ENCODE assay signal across 19 cellular contexts in genomic region chr1:192263436-192263835, GRCh38. TPM values are rescaled to one million over a fixed set of nuclear protein-coding genes. Genes with fewer than 3 reads are reported as not detected.
DNase-seq lines count a peak whose midpoint lies in the region; ATAC-seq and TF ChIP-seq lines count a peak whose summit lies in the region.
"Had no signal": no experiment of that assay in that cellular context is flagged by ENCODE, and none has a peak within 500 bp of the region (broad histone marks: within the 10 kb centered on the region; RNA-seq: fewer than 3 reads in every experiment).

No MANE protein-coding gene starts in this region.

- H3K9me3 ChIP-seq in Loucy (ENCODE audit: insufficient read depth, low read depth, low read length): no peaks in the 10 kb centered on the region
- H3K9me3 ChIP-seq: adrenal gland had no signal

- no peaks in the 10 kb centered on the region for H3K79me2 ChIP-seq in Loucy (ENCODE audit: insufficient read depth, low read length)

- no peak for ATAC-seq in HG02798 (IDR thresholded peaks at IDR 0.05; ENCODE audit: poor library complexity, unreplicated experiment)
- ATAC-seq: T-helper 17 cell had no signal

- no peak for TF ChIP-seq CTCF in AG04449 (IDR thresholded peaks at IDR 0.05; ENCODE audit: insufficient read depth, low read length, missing control alignments)
- no peak for TF ChIP-seq CTCF in Loucy (conservative IDR thresholded peaks at IDR 0.05; ENCODE audit: low read length)
- TF ChIP-seq CTCF in choroid plexus epithelial cell (conservative IDR thresholded peaks at IDR 0.05; ENCODE audit: low read depth, low read length): no peak

- H3K9me3 Mint-ChIP-seq in activated naive CD8-positive, alpha-beta T cell treated with anti-CD3 and anti-CD28 coated beads for 36 hours: no peaks in the 10 kb centered on the region
- H3K9me3 Mint-ChIP-seq: activated CD4-positive, alpha-beta T cell treated with anti-CD3 and anti-CD28 coated beads, Interleukin-2, amount 10 ng/mL, durations not matched to agents 24 days and 14 days; neural crest cell had no signal

- H3K36me3 Mint-ChIP-seq in activated naive CD8-positive, alpha-beta T cell treated with anti-CD3 and anti-CD28 coated beads for 36 hours: no peaks in the 10 kb centered on the region

- H3K9ac ChIP-seq in Loucy (ENCODE audit: low read depth, low read length, poor library complexity, severe bottlenecking): no peak overlapping the region

- POLR2A ChIA-PET in AG04449 (lab: Yijun Ruan, JAX): no interaction called here

- H3K27me3 ChIP-seq in Loucy (ENCODE audit: insufficient read depth, low read length, poor library complexity, severe bottlenecking): no peaks in the 10 kb centered on the region
- H3K27me3 ChIP-seq: adrenal gland had no signal

- peak overlapping the region; percentile 77 for H2AFZ ChIP-seq in Loucy (ENCODE audit: low read length)

- H3K4me3 ChIP-seq in AG04449 (ENCODE audit: low read depth, low read length) (no peak overlapping the region), Loucy (ENCODE audit: low read length, poor library complexity, severe bottlenecking) (no peak overlapping the region), choroid plexus epithelial cell (ENCODE audit: low read depth, low read length) (no peak overlapping the region)
- H3K4me3 ChIP-seq: adrenal gland had no signal

- H3K4me1 ChIP-seq in Loucy (ENCODE audit: insufficient read depth, low read length, poor library complexity, severe bottlenecking): peaks cover 44% of the 10 kb centered on the region
- H3K4me1 ChIP-seq: adrenal gland had no signal

- no peak overlapping the region for H3K4me3 Mint-ChIP-seq in activated naive CD8-positive, alpha-beta T cell treated with anti-CD3 and anti-CD28 coated beads for 36 hours
- H3K4me3 Mint-ChIP-seq: activated CD4-positive, alpha-beta T cell treated with anti-CD3 and anti-CD28 coated beads, Interleukin-2, amount 10 ng/mL, durations not matched to agents 24 days and 14 days; neural crest cell; T-helper 17 cell had no signal

- H3K4me2 ChIP-seq in Loucy (ENCODE audit: low read depth, low read length, poor library complexity, severe bottlenecking): no peak overlapping the region

- H3K27ac Mint-ChIP-seq in activated naive CD8-positive, alpha-beta T cell treated with anti-CD3 and anti-CD28 coated beads for 36 hours: no peak overlapping the region
- H3K27ac Mint-ChIP-seq: activated CD4-positive, alpha-beta T cell treated with anti-CD3 and anti-CD28 coated beads, Interleukin-2, amount 10 ng/mL, durations not matched to agents 24 days and 14 days; T-helper 17 cell had no signal

- no peaks in the 10 kb centered on the region for H3K36me3 ChIP-seq in Loucy (ENCODE audit: insufficient read depth, low read length)
- H3K36me3 ChIP-seq: adrenal gland had no signal

- CTCF ChIA-PET in AG04449 (lab: Yijun Ruan, JAX): no interaction called here

- peaks cover 4% of the 10 kb centered on the region; the same call in 1 of the 2 replicates for H3F3A ChIP-seq in Loucy (ENCODE audit: low read depth)

- peak; percentile 46 for DNase-seq in AG04449 (ENCODE audit: low read depth, low spot score)
- DNase-seq in choroid plexus epithelial cell (ENCODE audit: low read depth): peak; percentile 95
- DNase-seq in kidney glomerular epithelial cell (lab: John Stamatoyannopoulos, UW): peak; percentile 40
- no peak for DNase-seq in activated naive CD8-positive, alpha-beta T cell treated with anti-CD3 and anti-CD28 coated beads for 36 hours
- no peak for DNase-seq in NCI-H187 treated with DMSO at 0.1 percent for 48 hours (lab: John Stamatoyannopoulos, UW)
- DNase-seq in SHP77 treated with DMSO at 0.1 percent for 48 hours (lab: John Stamatoyannopoulos, UW): no peak
- DNase-seq: activated CD4-positive, alpha-beta T cell treated with anti-CD3 and anti-CD28 coated beads, Interleukin-2, amount 10 ng/mL, durations not matched to agents 24 days and 14 days; activated T-cell treated with anti-CD3 and anti-CD28 coated beads, Interleukin-2, amount 50 U/mL, for 48 hours; adrenal gland; effector CD8-positive, alpha-beta T cell; H7; NCI-H1694; NCI-H69; T-helper 17 cell had no signal

- H3K27me3 Mint-ChIP-seq in activated naive CD8-positive, alpha-beta T cell treated with anti-CD3 and anti-CD28 coated beads for 36 hours: no peaks in the 10 kb centered on the region
- H3K27me3 Mint-ChIP-seq: activated CD4-positive, alpha-beta T cell treated with anti-CD3 and anti-CD28 coated beads, Interleukin-2, amount 10 ng/mL, durations not matched to agents 24 days and 14 days; T-helper 17 cell had no signal

- no peaks in the 10 kb centered on the region for H3K4me1 Mint-ChIP-seq in activated naive CD8-positive, alpha-beta T cell treated with anti-CD3 and anti-CD28 coated beads for 36 hours
- H3K4me1 Mint-ChIP-seq: activated CD4-positive, alpha-beta T cell treated with anti-CD3 and anti-CD28 coated beads, Interleukin-2, amount 10 ng/mL, durations not matched to agents 24 days and 14 days; neural crest cell; T-helper 17 cell had no signal

- no peaks in the 10 kb centered on the region for H3K9me2 ChIP-seq in Loucy (replicated peaks; ENCODE audit: low read depth, low read length)

- H4K20me1 ChIP-seq in Loucy (ENCODE audit: insufficient read depth, low read length, poor library complexity, severe bottlenecking): no peaks in the 10 kb centered on the region

RNA-seq across cellular contexts. Expression of gene RGS21, which starts 53.4 kb away (rescaled TPM):
- total RNA-seq in activated naive CD8-positive, alpha-beta T cell treated with anti-CD3 and anti-CD28 coated beads for 36 hours: not detected
- total RNA-seq: activated CD4-positive, alpha-beta T cell treated with anti-CD3 and anti-CD28 coated beads, Interleukin-2, amount 10 ng/mL, durations not matched to agents 24 days and 14 days; adrenal gland; H7; lower leg skin; neural crest cell; subcutaneous adipose tissue; T-helper 17 cell had no signal

Comparison
In these comparisons a context has a peak if more than half of its experiments do, and no peak if none do; other contexts are left out.
1. DNase-seq: peak in AG04449 (single experiment), choroid plexus epithelial cell (single experiment) and kidney glomerular epithelial cell (single experiment); none in activated naive CD8-positive, alpha-beta T cell treated with anti-CD3 and anti-CD28 coated beads for 36 hours (single experiment), NCI-H187 treated with DMSO at 0.1 percent for 48 hours (single experiment) and SHP77 treated with DMSO at 0.1 percent for 48 hours (single experiment).